24 cellular contexts compared by ENCODE assay signal in the genomic region with DNA sequence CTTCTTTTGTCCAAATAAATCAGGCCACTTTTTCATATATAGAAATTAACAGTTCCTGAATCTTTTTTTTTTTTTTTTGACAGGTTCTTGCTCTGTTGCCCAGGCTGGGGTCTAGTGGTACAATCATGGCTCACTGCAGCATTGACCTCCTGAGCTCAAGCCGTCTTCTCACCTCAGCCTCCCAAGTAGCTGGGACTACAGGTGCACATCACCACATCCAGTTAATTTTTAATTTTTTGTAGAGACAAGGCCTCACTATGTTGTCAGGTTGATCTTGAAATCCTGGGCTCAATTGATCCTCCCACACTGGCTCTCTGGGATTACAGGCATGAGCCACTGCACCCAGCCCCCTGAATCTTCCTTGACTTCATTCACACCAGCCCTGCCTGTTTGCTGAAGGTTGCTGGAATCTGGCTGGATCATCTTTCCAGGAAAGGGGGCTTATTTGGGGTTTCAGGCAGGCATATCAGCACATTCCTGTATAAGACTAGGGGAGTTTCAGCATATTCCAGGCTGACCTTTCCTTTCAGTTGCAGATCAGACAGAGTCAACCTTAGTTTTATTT.
DNase-seq lines count a peak whose midpoint lies in the region; ATAC-seq and TF ChIP-seq lines count a peak whose summit lies in the region.
"Had no signal": no experiment of that assay in that cellular context is flagged by ENCODE, and none has a peak within 500 bp of the region (broad histone marks: within the 10 kb centered on the region; RNA-seq: fewer than 3 reads in every experiment).

No MANE protein-coding gene starts in this region.

- no peak for TF ChIP-seq CTCF in left ventricle myocardium inferior (IDR thresholded peaks at IDR 0.05; ENCODE audit: borderline replicate concordance)

- no peaks in the 10 kb centered on the region for H3K36me3 ChIP-seq in left ventricle myocardium inferior
- H3K36me3 ChIP-seq in mesodermal cell (ENCODE audit: control insufficient read depth, insufficient read depth, low read length) = no peaks in the 10 kb centered on the region
- H3K36me3 ChIP-seq: lower lobe of right lung, prostate gland, WERI-Rb-1 had no signal

- no peak for DNase-seq in left ventricle myocardium inferior
- DNase-seq in Right ventricle myocardium inferior (ENCODE audit: missing footprints) = no peak
- DNase-seq in glomerular visceral epithelial cell (ENCODE audit: extremely low spot score) = peak; percentile 70
- DNase-seq in DMS153 (lab: John Stamatoyannopoulos, UW) = no peak
- DNase-seq in AG08395 (ENCODE audit: low spot score) = no peak
- DNase-seq: activated CD4-positive, alpha-beta T cell treated with anti-CD3 and anti-CD28 coated beads, Interleukin-2, amount 10 ng/mL, durations not matched to agents 24 days and 14 days; activated gamma-delta T cell treated with Interleukin-2 at 50 U/mL for 16 hours; activated T-cell treated with anti-CD3 and anti-CD28 coated beads, Interleukin-2, amount 50 U/mL, for 1 hour; CD4-positive, CD25-positive, alpha-beta regulatory T cell; cerebellar nuclear complex; dorsolateral prefrontal cortex; GOT3; lower lobe of right lung; NCI-H2029; NCI-H748 treated with DMSO at 0.1 percent for 48 hours; stimulated activated naive CD4-positive, alpha-beta T cell treated with Interleukin-2 at 50 U/mL for 16 hours; WERI-Rb-1 had no signal

- peaks cover 24% of the 10 kb centered on the region for H3K4me1 ChIP-seq in left ventricle myocardium inferior
- H3K4me1 ChIP-seq in mesodermal cell (ENCODE audit: control insufficient read depth, insufficient read depth, low read length, poor library complexity, severe bottlenecking) = peaks cover 44% of the 10 kb centered on the region
- H3K4me1 ChIP-seq: lower lobe of right lung, prostate gland had no signal

- WGBS in mesodermal cell (ENCODE audit: insufficient coverage in 2 of 2), 2 experiments = 93 to 100% methylated on average over 1 of the region's 1 CpG

- H3K4me3 ChIP-seq in left ventricle myocardium inferior = no peak overlapping the region
- no peak overlapping the region for H3K4me3 ChIP-seq in mesodermal cell (ENCODE audit: extremely low read depth, insufficient read depth, low read length, poor library complexity, severe bottlenecking)
- H3K4me3 ChIP-seq: dorsolateral prefrontal cortex, GM12878, lower lobe of right lung, prostate gland had no signal

- H3K9me3 ChIP-seq in left ventricle myocardium inferior (replicated peaks) = no peaks in the 10 kb centered on the region
- no peaks in the 10 kb centered on the region for H3K9me3 ChIP-seq in mesodermal cell (ENCODE audit: control insufficient read depth, low read length)
- H3K9me3 ChIP-seq: lower lobe of right lung, prostate gland had no signal

- H3K27ac ChIP-seq in left ventricle myocardium inferior (replicated peaks) (peak overlapping the region; percentile 28), mesodermal cell (ENCODE audit: low read depth, low read length, severe bottlenecking) (peak overlapping the region; percentile 51)
- H3K27ac ChIP-seq: 22Rv1, dorsolateral prefrontal cortex, lower lobe of right lung, prostate gland, RWPE1, WERI-Rb-1 had no signal

- ATAC-seq in Right ventricle myocardium inferior (no peak), GM18511 (IDR thresholded peaks at IDR 0.05; ENCODE audit: unreplicated experiment) (no peak), HG03139 (IDR thresholded peaks at IDR 0.05; ENCODE audit: unreplicated experiment) (no peak)
- ATAC-seq: GM12878, lower lobe of right lung had no signal

- intact Hi-C loops in left ventricle myocardium inferior (cut with micrococcal nuclease) = no loop called here
- intact Hi-C loops in Right ventricle myocardium inferior (cut with DNase I) = no loop called here

- no peaks in the 10 kb centered on the region for H3K27me3 ChIP-seq in left ventricle myocardium inferior (ENCODE audit: low read depth)
